Comparison of ENCODE assay signal across 12 cellular contexts in genomic region chr7:99860281-99861127, GRCh38. TPM values are rescaled to one million over a fixed set of nuclear protein-coding genes. Genes with fewer than 3 reads are reported as not detected.
A peak's percentile ranks its signal among the peaks of the same experiment; 100 is the strongest.
DNase-seq lines count a peak whose midpoint lies in the region; ATAC-seq, FAIRE-seq and TF ChIP-seq lines count a peak whose summit lies in the region.
"Had no signal": no experiment of that assay in that cellular context is flagged by ENCODE, and none has a peak within 500 bp of the region (broad histone marks: within the 10 kb centered on the region; RNA-seq: fewer than 3 reads in every experiment).

No MANE protein-coding gene starts in this region.

- POLR2A ChIA-PET in RWPE1 (lab: Yijun Ruan, JAX; ENCODE audit: low non-redundant PET): no interaction called here

- no peak for FAIRE-seq in pancreas (lab: Jason Lieb, UNC)

- H3K27me3 ChIP-seq in pancreas: no peaks in the 10 kb centered on the region

- H3K4me3 ChIP-seq in fibroblast of pulmonary artery (replicated peaks; ENCODE audit: low read depth, low read length): no peak overlapping the region
- no peak overlapping the region for H3K4me3 ChIP-seq in pancreas

- H3K9me3 ChIP-seq in pancreas: no peaks in the 10 kb centered on the region

- 72 to 73% methylated on average over 15 of the region's 15 CpGs for WGBS in pancreas, 2 donors

- H3K4me3 Mint-ChIP-seq in Calu3 (ENCODE audit: low read depth, unreplicated experiment) (no peak overlapping the region), natural killer cell (no peak overlapping the region)

- no peak for TF ChIP-seq CTCF in Calu3 (IDR thresholded peaks at IDR 0.05; ENCODE audit: unreplicated experiment)
- TF ChIP-seq CTCF in RWPE1 (conservative IDR thresholded peaks at IDR 0.05; ENCODE audit: low read depth): no peak
- no peak for TF ChIP-seq CTCF in fibroblast of pulmonary artery (IDR thresholded peaks at IDR 0.05; ENCODE audit: low read length, missing control alignments)
- no peak for TF ChIP-seq CTCF in pancreas (IDR thresholded peaks at IDR 0.05)
- TF ChIP-seq CTCF in natural killer cell (IDR thresholded peaks at IDR 0.05): no peak

- no peaks in the 10 kb centered on the region for H3K36me3 Mint-ChIP-seq in Calu3 (ENCODE audit: insufficient read depth, unreplicated experiment)
- H3K36me3 Mint-ChIP-seq in natural killer cell: no peaks in the 10 kb centered on the region

- BruUV-seq in Calu3 (replicated peaks; lab: Mats Ljungman, UMichigan): no TSS peak

- DNase-seq in Calu3: peak; percentile 50
- peak; percentile 70 for DNase-seq in RWPE1 (ENCODE audit: low spot score)
- peak; percentile 32 for DNase-seq in fibroblast of pulmonary artery (ENCODE audit: low read depth)
- DNase-seq in pancreas: peak in 4 of 6 donors; percentile 13 to 43 (median 33)
- no peak for DNase-seq in NCI-H1694 treated with DMSO at 0.1 percent for 48 hours (lab: John Stamatoyannopoulos, UW)
- DNase-seq in stimulated activated CD4-positive, alpha-beta T cell treated with anti-CD3 and anti-CD28 coated beads, Interleukin-1b, Interleukin-23, amount 100 ng/mL, for 48 hours: no peak
- no peak for DNase-seq in DMS153 treated with DMSO at 0.1 percent for 48 hours (lab: John Stamatoyannopoulos, UW; ENCODE audit: unreplicated experiment)
- no peak for DNase-seq in natural killer cell
- DNase-seq: NCI-H1092 had no signal

- ATAC-seq in pancreas (peak; percentile 71 to 95 (median 84)), natural killer cell (no peak)

- H3K27ac Mint-ChIP-seq in Calu3 (ENCODE audit: unreplicated experiment): peak overlapping the region; percentile 12
- H3K27ac Mint-ChIP-seq in natural killer cell: no peak overlapping the region

- H3K4me1 ChIP-seq in pancreas: no peaks in the 10 kb centered on the region

- H3K9me3 Mint-ChIP-seq in Calu3 (ENCODE audit: low read depth, unreplicated experiment): no peaks in the 10 kb centered on the region
- no peaks in the 10 kb centered on the region for H3K9me3 Mint-ChIP-seq in natural killer cell

- CTCF ChIA-PET in Calu3 (lab: Charles Lee): no interaction called here
- CTCF ChIA-PET in RWPE1 (lab: Yijun Ruan, JAX): interaction anchor here (1.0 kb wide), 1 partner anchor 229 kb away, joined by 3 read pairs; no protein-coding TSS in a partner anchor

- peaks cover 9% of the 10 kb centered on the region for H3K4me1 Mint-ChIP-seq in Calu3 (ENCODE audit: low read depth, unreplicated experiment)
- H3K4me1 Mint-ChIP-seq in natural killer cell: no peaks in the 10 kb centered on the region

- intact Hi-C loops in Calu3 (cut with micrococcal nuclease; ENCODE audit: unreplicated experiment): no loop called here
- intact Hi-C loops in pancreas (cut with DNase I): no loop called here
- intact Hi-C loops in natural killer cell (cut with micrococcal nuclease): no loop called here

- H3K36me3 ChIP-seq in pancreas: no peaks in the 10 kb centered on the region

- peak overlapping the region; percentile 90 for H3K27ac ChIP-seq in RWPE1
- H3K27ac ChIP-seq in pancreas: peak overlapping the region; percentile 13 to 42 (median 31)

- no peaks in the 10 kb centered on the region for H3K27me3 Mint-ChIP-seq in Calu3 (ENCODE audit: unreplicated experiment)
- H3K27me3 Mint-ChIP-seq in natural killer cell (ENCODE audit: low read depth in 2 of 2): peaks cover 19 to 25% of the 10 kb centered on the region in 2 donors

RNA-seq across cellular contexts. Expression of gene OR2AE1, which starts 16.3 kb away (rescaled TPM):
- 0.47 TPM in 1 of 2 replicates, not detected in the other for total RNA-seq in Calu3 (2022)
- total RNA-seq in pancreas: not detected
- polyA plus RNA-seq in pancreas: not detected
- not detected for total RNA-seq in natural killer cell
- total RNA-seq: activated CD8-positive, alpha-beta memory T cell treated with anti-CD3 and anti-CD28 coated beads for 36 hours had no signal

RNA-seq across cellular contexts. Expression of gene CYP3A43, which starts 32.7 kb away (rescaled TPM):
- total RNA-seq in Calu3 (2022): not detected in 2 replicates
- 1 to 10 TPM in 3 of 6 donors, under 1 TPM in 3; 0.15 to 7.9 (median 0.96) TPM for total RNA-seq in pancreas
- polyA plus RNA-seq in pancreas: 1 to 10 TPM; 2.1 to 7.3 TPM
- total RNA-seq in natural killer cell: not detected
- total RNA-seq: activated CD8-positive, alpha-beta memory T cell treated with anti-CD3 and anti-CD28 coated beads for 36 hours; cerebellum; lower leg skin had no signal

RNA-seq across cellular contexts. Expression of gene TRIM4, which starts 58.8 kb away (rescaled TPM):
- total RNA-seq in Calu3 (2022) (15.9 and 16.9 TPM in 2 replicates), pancreas (10 to 100 TPM; 13.8 to 18.6 (median 16.4) TPM), natural killer cell (10 to 100 TPM; 16.8 to 28.1 (median 22.4) TPM)
- 10 to 100 TPM in 1 of 2 donors, 1 to 10 TPM in 1; 9.4 to 13.4 TPM for polyA plus RNA-seq in pancreas

Comparison
In these comparisons a context has a peak if more than half of its experiments do, and no peak if none do; other contexts are left out.
1. DNase-seq: peak in Calu3 (single experiment), RWPE1 (single experiment), fibroblast of pulmonary artery (single experiment) and pancreas (4 of 6); none in NCI-H1694 treated with DMSO at 0.1 percent for 48 hours (single experiment), stimulated activated CD4-positive, alpha-beta T cell treated with anti-CD3 and anti-CD28 coated beads, Interleukin-1b, Interleukin-23, amount 100 ng/mL, for 48 hours (single experiment), DMS153 treated with DMSO at 0.1 percent for 48 hours (single experiment) and natural killer cell (single experiment).
2. ATAC-seq: peak in pancreas (4 of 4); none in natural killer cell (0 of 3).